Comparison of ENCODE assay signal across 6 cellular contexts in genomic region chr9:35157836-35158235, GRCh38. TPM values are rescaled to one million over a fixed set of nuclear protein-coding genes. Genes with fewer than 3 reads are reported as not detected.
DNase-seq lines count a peak whose midpoint lies in the region; ATAC-seq, FAIRE-seq and TF ChIP-seq lines count a peak whose summit lies in the region.
"Not testable (repeated sequence)": the region's sequence is repeated elsewhere in the genome, so short reads cannot be mapped to it uniquely, and the experiment has no call there.

No MANE protein-coding gene starts in this region.

- not testable (repeated sequence) for H3K14ac ChIP-seq in H1 (ENCODE audit: insufficient read length)

- H3K4ac ChIP-seq in H1 (replicated peaks; ENCODE audit: insufficient read length, low read depth, low read length), result not testable (repeated sequence)

- H2BK15ac ChIP-seq in H1 (ENCODE audit: low read length), result not testable (repeated sequence)

- peak overlapping the region; percentile 80; the same call in 1 of the 2 replicates for H3K27ac Mint-ChIP-seq in GM23338

- 17% methylated on average over 6 of the region's 6 CpGs; no CpG with 5 or more reads in 1 of the 2 experiments for WGBS in H1 (ENCODE audit: extremely low coverage in 1 of 2, insufficient coverage in 1 of 2, insufficient read length in 1 of 2, insufficient replicate concordance in 2 of 2, low coverage in 1 of 2, low lambda C conversion rate in 2 of 2, missing lambda C conversion rate in 1 of 2), 2 experiments

- H3K36me3 ChIP-seq in GM23338 (ENCODE audit: insufficient read depth); HUES6 (ENCODE audit: control insufficient read depth, insufficient read depth, low read length); MM.1S (replicated peaks; ENCODE audit: insufficient read depth, low read length); H1 (ENCODE audit: control insufficient read depth in 2 of 4, insufficient read depth in 4 of 4, low read length in 3 of 4); iPS-20b (ENCODE audit: insufficient read depth, low read depth, low read length): not testable (repeated sequence)

- H3K4me2 ChIP-seq in GM23338 (peak overlapping the region; percentile 15), MM.1S (ENCODE audit: low read depth, low read length) (peak overlapping the region; percentile 61), H1 (ENCODE audit: insufficient read depth in 1 of 2, low read depth in 2 of 2, low read length in 2 of 2) (peak overlapping the region; percentile 52 to 55; a peak in 2 of 4 replicates)

- H3K4me3 ChIP-seq in GM23338, result not testable (repeated sequence)
- H3K4me3 ChIP-seq in HUES6 (ENCODE audit: low read depth, low read length) (peak overlapping the region; percentile 30), MM.1S (ENCODE audit: low read length) (peak overlapping the region; percentile 30; the same call in 1 of the 2 replicates), H1 (ENCODE audit: extremely low read depth in 1 of 4, insufficient read depth in 2 of 4, low read depth in 3 of 4, low read length in 4 of 4) (peak overlapping the region in 1 of 4 experiments; percentile 0; a peak in 1 of 8 replicates), iPS-20b (ENCODE audit: low read length) (peak overlapping the region; percentile 42; the same call in 1 of the 2 replicates)

- H3K4me1 ChIP-seq in GM23338 (ENCODE audit: insufficient read depth) (peaks cover 35% of the 10 kb centered on the region), HUES6 (ENCODE audit: control insufficient read depth, insufficient read depth, low read length) (peaks cover 31% of the 10 kb centered on the region), MM.1S (ENCODE audit: low read length) (peaks cover 16% of the 10 kb centered on the region), iPS-20b (ENCODE audit: insufficient read depth, low read length) (peaks cover 18% of the 10 kb centered on the region; the same call in 1 of the 2 replicates)
- not testable (repeated sequence) for H3K4me1 ChIP-seq in H1 (replicated peaks in 1 of 4; ENCODE audit: control insufficient read depth in 3 of 4, insufficient read depth in 4 of 4, low read length in 3 of 4)

- not testable (repeated sequence) for TF ChIP-seq RAD21 in H1 (IDR thresholded peaks at IDR 0.05 in 1 of 2, conservative IDR thresholded peaks at IDR 0.05 in 1 of 2; ENCODE audit: low read depth in 2 of 2, low read length in 2 of 2)

- CTCF ChIA-PET in H1 (lab: Charles Lee; ENCODE audit: partially characterized antibody), result not testable (repeated sequence)

- H3K9ac ChIP-seq in HUES6 (ENCODE audit: low read length) (peak overlapping the region; percentile 69), MM.1S (ENCODE audit: low read length) (peak overlapping the region; percentile 62), iPS-20b (ENCODE audit: low read depth, low read length) (peak overlapping the region; percentile 48; the same call in 1 of the 2 replicates)
- H3K9ac ChIP-seq in H1 (replicated peaks in 1 of 4; ENCODE audit: extremely low read depth in 1 of 4, low read depth in 3 of 4, low read length in 3 of 4), result not testable (repeated sequence)

- peak overlapping the region; percentile 44; the same call in 2 of the 3 replicates for H3K4me3 Mint-ChIP-seq in GM23338

- H3K23me2 ChIP-seq in H1 (ENCODE audit: low read depth, low read length), result not testable (repeated sequence)

- not testable (repeated sequence) for H3K9me3 Mint-ChIP-seq in GM23338

- H2BK20ac ChIP-seq in H1 (ENCODE audit: low read length), result not testable (repeated sequence)

- not testable (repeated sequence) for H3K23ac ChIP-seq in H1 (ENCODE audit: insufficient read length)

- peak; percentile 82 for DNase-seq in GM23338 (ENCODE audit: low spot score)
- peak; percentile 90 for DNase-seq in MM.1S
- DNase-seq in RPMI8226, result peak; percentile 39
- not testable (repeated sequence) for DNase-seq in H1 (ENCODE audit: low read depth in 1 of 2, low spot score in 2 of 2)

- POLR2A ChIA-PET in H1 (lab: Charles Lee; ENCODE audit: partially characterized antibody), result interaction anchor here (1.2 to 1.3 kb wide), 2 partner anchors 42 to 54 kb away, joined by 3 read pairs; partner anchors contain the start of genes ATOSB and STOML2

- TF ChIP-seq EP300 in H1 (IDR thresholded peaks at IDR 0.05; ENCODE audit: borderline replicate concordance in 1 of 2, low read depth in 2 of 2, low read length in 2 of 2), result not testable (repeated sequence)

- H4K20me1 ChIP-seq in GM23338 (replicated peaks; ENCODE audit: insufficient read depth); MM.1S (ENCODE audit: insufficient read depth, low read length); H1 (replicated peaks in 1 of 2; ENCODE audit: control insufficient read depth in 1 of 2, insufficient read depth in 2 of 2, low read length in 2 of 2): not testable (repeated sequence)

- H3K9me3 ChIP-seq in HUES6 (ENCODE audit: control insufficient read depth, insufficient read depth, low read depth, low read length), result peaks cover 16% of the 10 kb centered on the region
- not testable (repeated sequence) for H3K9me3 ChIP-seq in MM.1S (replicated peaks; ENCODE audit: insufficient read depth, low read length); H1 (ENCODE audit: insufficient read depth in 2 of 2, low read depth in 1 of 2, low read length in 1 of 2); iPS-20b (ENCODE audit: insufficient read depth, low read depth, low read length)

- not testable (repeated sequence) for H3K79me2 ChIP-seq in GM23338 (replicated peaks; ENCODE audit: insufficient read depth); MM.1S (ENCODE audit: low read length); H1 (ENCODE audit: control insufficient read depth in 1 of 2, insufficient read depth in 2 of 2, low read length in 2 of 2)

- H4K8ac ChIP-seq in H1 (ENCODE audit: extremely low read depth, insufficient read depth, low read length), result not testable (repeated sequence)

- peak overlapping the region; percentile 84 for H3K27ac ChIP-seq in GM23338 (ENCODE audit: low read depth)
- peak overlapping the region; percentile 87 for H3K27ac ChIP-seq in HUES6 (ENCODE audit: low read depth, low read length)
- peak overlapping the region; percentile 97 for H3K27ac ChIP-seq in MM.1S (ENCODE audit: low read length)
- H3K27ac ChIP-seq in H1 (ENCODE audit: low read depth, low read length), result not testable (repeated sequence)
- peak overlapping the region; percentile 77 for H3K27ac ChIP-seq in iPS-20b (ENCODE audit: low read length)

- not testable (repeated sequence) for TF ChIP-seq CTCF in GM23338 (conservative IDR thresholded peaks at IDR 0.05; ENCODE audit: low read depth in 2 of 2); MM.1S (IDR thresholded peaks at IDR 0.05; ENCODE audit: low read length); H1 (IDR thresholded peaks at IDR 0.05; ENCODE audit: control extremely low read depth in 1 of 3, insufficient read depth in 1 of 3, low read depth in 1 of 3, low read length in 3 of 3)

- not testable (repeated sequence) for H4K5ac ChIP-seq in H1 (ENCODE audit: insufficient read length, low read depth, low read length)

- not testable (repeated sequence) for H3K79me1 ChIP-seq in H1 (ENCODE audit: low read depth, low read length)

- TF ChIP-seq POLR2A in H1 (IDR thresholded peaks at IDR 0.05; ENCODE audit: control extremely low read depth in 1 of 2, low read depth in 2 of 2, low read length in 2 of 2), result not testable (repeated sequence)

- FAIRE-seq in H1 (lab: Jason Lieb, UNC), result not testable (repeated sequence)

- H2BK5ac ChIP-seq in H1 (ENCODE audit: low read depth, low read length), result peak overlapping the region; percentile 87; the same call in 1 of the 2 replicates

- not testable (repeated sequence) for H3K56ac ChIP-seq in H1 (replicated peaks; ENCODE audit: insufficient read length, low read depth, low read length)

- not testable (repeated sequence) for ATAC-seq in GM23338

- not testable (repeated sequence) for H3F3A ChIP-seq in GM23338 (replicated peaks; ENCODE audit: low read depth)
- peaks cover 40% of the 10 kb centered on the region for H3F3A ChIP-seq in MM.1S (ENCODE audit: insufficient read depth, low read length)

- not testable (repeated sequence) for H3K27me3 ChIP-seq in GM23338 (ENCODE audit: insufficient read depth); HUES6 (ENCODE audit: control insufficient read depth, insufficient read depth, low read length); MM.1S (replicated peaks; ENCODE audit: insufficient read depth, low read length); H1 (replicated peaks in 1 of 4; ENCODE audit: control insufficient read depth in 3 of 4, extremely low read depth in 1 of 4, insufficient read depth in 3 of 4, low read length in 3 of 4); iPS-20b (ENCODE audit: insufficient read depth, low read length)

- not testable (repeated sequence) for H2AFZ ChIP-seq in GM23338; MM.1S (ENCODE audit: low read length); H1 (ENCODE audit: low read length)

- H2BK120ac ChIP-seq in H1 (replicated peaks; ENCODE audit: low read depth, low read length), result not testable (repeated sequence)

- H3K4me1 Mint-ChIP-seq in GM23338, result peaks cover 20% of the 10 kb centered on the region

- not testable (repeated sequence) for H4K91ac ChIP-seq in H1 (replicated peaks; ENCODE audit: insufficient read length, low read length)

- not testable (repeated sequence) for H3K9me2 ChIP-seq in GM23338 (ENCODE audit: insufficient read depth); MM.1S (replicated peaks; ENCODE audit: insufficient read depth, low read length)

- peak overlapping the region; percentile 80; the same call in 1 of the 2 replicates for H2BK12ac ChIP-seq in H1 (ENCODE audit: low read depth, low read length)

- not testable (repeated sequence) for H3K36me3 Mint-ChIP-seq in GM23338 (ENCODE audit: low read depth)

- H3K27me3 Mint-ChIP-seq in GM23338 (ENCODE audit: insufficient read depth, low read depth, poor library complexity), result not testable (repeated sequence)

- H2AK5ac ChIP-seq in H1 (ENCODE audit: low read depth, low read length), result not testable (repeated sequence)

- not testable (repeated sequence) for H3K18ac ChIP-seq in H1 (ENCODE audit: extremely low read depth, low read length)

RNA-seq across cellular contexts. Expression of gene UNC13B, which starts 4.0 kb away (rescaled TPM):
- 44.9 and 52.1 TPM in 2 replicates for total RNA-seq in GM23338 (2014; rRNA removed; shearing (Covaris generic))
- polyA plus RNA-seq in GM23338 (2016; fragmentation: Nextera tagmentation; extraction: Ambion mirVana) (8.0 and 8.7 TPM in 2 replicates), H1 (2011; rRNA removed) (23.1 and 28.7 TPM in 2 replicates)
- 46.5 and 51.7 TPM in 2 replicates for total RNA-seq in H1 (2021; fragmentation: NEBNext Ultra II Directional; extraction: Animal tissue kit (Norgen Biotek cat#: 25700))
- 32.6 TPM for polyA plus RNA-seq in H1 (2011; cell fraction: cytosol; rRNA removed)
- polyA plus RNA-seq in H1 (2011; cell fraction: nucleus; rRNA removed), result 52.9 TPM
- polyA plus RNA-seq in H1 (2012, experiment 1 of 2), result 28.9 to 32.7 TPM (median 32.1 TPM) in 4 replicates
- polyA plus RNA-seq in H1 (2012, experiment 2 of 2), result 3.3 TPM
- 18.7 TPM for polyA plus RNA-seq in H1 (2013, experiment 1 of 2)
- 17.7 TPM for polyA plus RNA-seq in H1 (2013, experiment 2 of 2)
- polyA minus RNA-seq in H1 (2011; rRNA and poly(A)+ RNA removed), result 72.3 and 83.7 TPM in 2 replicates
- 31.6 TPM for polyA minus RNA-seq in H1 (2011; cell fraction: cytosol; rRNA and poly(A)+ RNA removed)
- 34.5 TPM for polyA minus RNA-seq in H1 (2011; cell fraction: nucleus; rRNA and poly(A)+ RNA removed)

RNA-seq across cellular contexts. Expression of gene ATOSB, which starts 42.2 kb away (rescaled TPM):
- total RNA-seq in GM23338 (2014; rRNA removed; shearing (Covaris generic)), result 3.1 and 6.1 TPM in 2 replicates
- polyA plus RNA-seq in GM23338 (2016; fragmentation: Nextera tagmentation; extraction: Ambion mirVana), result 2.2 and 2.3 TPM in 2 replicates
- 6.4 and 6.9 TPM in 2 replicates for total RNA-seq in H1 (2021; fragmentation: NEBNext Ultra II Directional; extraction: Animal tissue kit (Norgen Biotek cat#: 25700))
- polyA plus RNA-seq in H1 (2011; rRNA removed), result 10.4 and 13.3 TPM in 2 replicates
- 9.4 TPM for polyA plus RNA-seq in H1 (2011; cell fraction: cytosol; rRNA removed)
- polyA plus RNA-seq in H1 (2011; cell fraction: nucleus; rRNA removed), result 16.3 TPM
- polyA plus RNA-seq in H1 (2012, experiment 1 of 2), result 5.9 to 7.2 TPM (median 6.5 TPM) in 4 replicates
- 6.7 TPM for polyA plus RNA-seq in H1 (2012, experiment 2 of 2)
- 6.5 TPM for polyA plus RNA-seq in H1 (2013, experiment 1 of 2)
- polyA plus RNA-seq in H1 (2013, experiment 2 of 2), result 6.5 TPM
- polyA minus RNA-seq in H1 (2011; rRNA and poly(A)+ RNA removed), result 4.0 and 5.6 TPM in 2 replicates
- polyA minus RNA-seq in H1 (2011; cell fraction: cytosol; rRNA and poly(A)+ RNA removed), result 2.3 TPM
- 4.2 TPM for polyA minus RNA-seq in H1 (2011; cell fraction: nucleus; rRNA and poly(A)+ RNA removed)

RNA-seq across cellular contexts. Expression of gene STOML2, which starts 54.9 kb away (rescaled TPM):
- total RNA-seq in GM23338 (2014; rRNA removed; shearing (Covaris generic)), result 210 and 221 TPM in 2 replicates
- 109 and 114 TPM in 2 replicates for polyA plus RNA-seq in GM23338 (2016; fragmentation: Nextera tagmentation; extraction: Ambion mirVana)
- 203 and 208 TPM in 2 replicates for total RNA-seq in H1 (2021; fragmentation: NEBNext Ultra II Directional; extraction: Animal tissue kit (Norgen Biotek cat#: 25700))
- 256 and 269 TPM in 2 replicates for polyA plus RNA-seq in H1 (2011; rRNA removed)
- 254 TPM for polyA plus RNA-seq in H1 (2011; cell fraction: cytosol; rRNA removed)
- 316 TPM for polyA plus RNA-seq in H1 (2011; cell fraction: nucleus; rRNA removed)
- polyA plus RNA-seq in H1 (2012, experiment 1 of 2), result 188 to 219 TPM (median 214 TPM) in 4 replicates
- 232 TPM for polyA plus RNA-seq in H1 (2012, experiment 2 of 2)
- 147 TPM for polyA plus RNA-seq in H1 (2013, experiment 1 of 2)
- 151 TPM for polyA plus RNA-seq in H1 (2013, experiment 2 of 2)
- polyA minus RNA-seq in H1 (2011; rRNA and poly(A)+ RNA removed), result 168 and 177 TPM in 2 replicates
- polyA minus RNA-seq in H1 (2011; cell fraction: cytosol; rRNA and poly(A)+ RNA removed), result 55.6 TPM
- polyA minus RNA-seq in H1 (2011; cell fraction: nucleus; rRNA and poly(A)+ RNA removed), result 74.0 TPM
